Comparison of ENCODE assay signal across 8 cellular contexts in genomic region chr17:75689441-75689873, GRCh38. TPM values are rescaled to one million over a fixed set of nuclear protein-coding genes. Genes with fewer than 3 reads are reported as not detected.
DNase-seq lines count a peak whose midpoint lies in the region; ATAC-seq and TF ChIP-seq lines count a peak whose summit lies in the region.

No MANE protein-coding gene starts in this region.

- peak overlapping the region in 53 of 59 donors; percentile 7 to 100 (median 97) for H3K27ac ChIP-seq in dorsolateral prefrontal cortex

- ATAC-seq in GM21447 (IDR thresholded peaks at IDR 0.05; ENCODE audit: unreplicated experiment), result peak; percentile 55

- H3K27ac Mint-ChIP-seq in nephron progenitor cell, result no peak overlapping the region

- intact Hi-C loops in dorsolateral prefrontal cortex (cut with DNase I), result no loop called here

- no peak for TF ChIP-seq CTCF in dorsolateral prefrontal cortex (IDR thresholded peaks at IDR 0.05 in 54 of 56, conservative IDR thresholded peaks at IDR 0.05 in 2 of 56; ENCODE audit: low read depth in 1 of 56, partially characterized antibody in 56 of 56)
- TF ChIP-seq CTCF in nephron progenitor cell (IDR thresholded peaks at IDR 0.05), result no peak

- no peaks in the 10 kb centered on the region for H3K27me3 ChIP-seq in dorsolateral prefrontal cortex

- H3K4me3 ChIP-seq in dorsolateral prefrontal cortex, result no peak overlapping the region

- DNase-seq in SW480 (ENCODE audit: low spot score), result peak; percentile 48
- DNase-seq in dorsolateral prefrontal cortex, result no peak
- DNase-seq in stimulated activated CD8-positive, alpha-beta memory T cell treated with anti-CD3 and anti-CD28 coated beads, Interleukin-4, amount 100 ng/mL, for 48 hours, result peak; percentile 50
- DNase-seq in retina, result no peak
- no peak for DNase-seq in nephron progenitor cell
- no peak for DNase-seq in SW 1271 (lab: John Stamatoyannopoulos, UW)
- DNase-seq in DMS153 treated with DMSO at 0.1 percent for 48 hours (lab: John Stamatoyannopoulos, UW; ENCODE audit: unreplicated experiment), result no peak

- no peak overlapping the region for H3K4me3 Mint-ChIP-seq in nephron progenitor cell

- H3K4me1 Mint-ChIP-seq in nephron progenitor cell, result peaks cover 19% of the 10 kb centered on the region

- H3K9me3 Mint-ChIP-seq in nephron progenitor cell, result no peaks in the 10 kb centered on the region

- peaks cover 27% of the 10 kb centered on the region for H3K36me3 Mint-ChIP-seq in nephron progenitor cell (ENCODE audit: low read depth)

- H3K27me3 Mint-ChIP-seq in nephron progenitor cell (ENCODE audit: low read depth, poor library complexity), result no peaks in the 10 kb centered on the region

RNA-seq across cellular contexts. Expression of gene SAP30BP, which starts 22.3 kb away (rescaled TPM):
- 100 to 1,000 TPM in 23 of 120 experiments, 10 to 100 TPM in 97; 65.3 to 160 (median 88.1) TPM for total RNA-seq in dorsolateral prefrontal cortex

RNA-seq across cellular contexts. Expression of gene RECQL5, which starts 22.5 kb away (rescaled TPM):
- 10 to 100 TPM; 31.3 to 74.3 (median 47.5) TPM for total RNA-seq in dorsolateral prefrontal cortex

RNA-seq across cellular contexts. Expression of gene ITGB4, which starts 31.8 kb away (rescaled TPM):
- total RNA-seq in dorsolateral prefrontal cortex, result 100 to 1,000 TPM in 39 of 120 experiments, 10 to 100 TPM in 81; 27.8 to 292 (median 83.1) TPM

RNA-seq across cellular contexts. Expression of gene SMIM5, which starts 56.2 kb away (rescaled TPM):
- 10 to 100 TPM in 18 of 120 experiments, 1 to 10 TPM in 101, under 1 TPM in 1; 0.95 to 34.0 (median 5.6) TPM for total RNA-seq in dorsolateral prefrontal cortex

Comparison
In these comparisons a context has a peak if more than half of its experiments do, and no peak if none do; other contexts are left out.
1. DNase-seq: peak in SW480 (single experiment) and stimulated activated CD8-positive, alpha-beta memory T cell treated with anti-CD3 and anti-CD28 coated beads, Interleukin-4, amount 100 ng/mL, for 48 hours (single experiment); none in dorsolateral prefrontal cortex (0 of 10), retina (single experiment), nephron progenitor cell (single experiment), SW 1271 (0 of 2) and DMS153 treated with DMSO at 0.1 percent for 48 hours (single experiment).